In genomic region chr14:93206793-93207467, GRCh38 we compare ENCODE assay signal across 8 cellular contexts. TPM values are rescaled to one million over a fixed set of nuclear protein-coding genes. Genes with fewer than 3 reads are reported as not detected.
DNase-seq lines count a peak whose midpoint lies in the region; ATAC-seq, FAIRE-seq and TF ChIP-seq lines count a peak whose summit lies in the region.

Gene GON7, minus strand, starts transcription at chr14:93207065. Its CDS starts 28 bp downstream, at chr14:93207037.
Gene UBR7, plus strand, starts transcription at chr14:93207256. Its CDS starts 36 bp downstream, at chr14:93207292.

- no peaks in the 10 kb centered on the region for H3K9me3 ChIP-seq in smooth muscle cell (replicated peaks; ENCODE audit: low read depth)

- peak within 1 kb of the TSS; percentile 75 for H3K27ac ChIP-seq in smooth muscle cell (ENCODE audit: low read depth)

- H3F3A ChIP-seq in smooth muscle cell (ENCODE audit: low read depth), result no peaks in the 10 kb centered on the region

- no peak for FAIRE-seq in bronchial epithelial cell (lab: Jason Lieb, UNC)

- peaks cover 29% of the 10 kb centered on the region for H3K79me2 ChIP-seq in smooth muscle cell (ENCODE audit: low read depth)

- ATAC-seq in GM18907 (IDR thresholded peaks at IDR 0.05; ENCODE audit: unreplicated experiment) (peak; percentile 88), HG03159 (IDR thresholded peaks at IDR 0.05; ENCODE audit: unreplicated experiment) (peak; percentile 81)

- peak within 1 kb of the TSS; percentile 84 for H2AFZ ChIP-seq in smooth muscle cell (ENCODE audit: low read depth)

- DNase-seq in AG08396 (ENCODE audit: low spot score), result peak; percentile 96
- peak; percentile 92 for DNase-seq in NCI-H2227 treated with DMSO at 0.1 percent for 48 hours (lab: John Stamatoyannopoulos, UW)
- DNase-seq in bronchial epithelial cell (ENCODE audit: low read depth), result peak; percentile 93
- peak; percentile 96 for DNase-seq in iPS-NIHi11 (ENCODE audit: low spot score)
- DNase-seq in smooth muscle cell (lab: John Stamatoyannopoulos, UW; ENCODE audit: unreplicated experiment), result peak; percentile 80

- H4K20me1 ChIP-seq in smooth muscle cell (ENCODE audit: low read depth), result no peaks in the 10 kb centered on the region

- peak within 1 kb of the TSS; percentile 90 for H3K4me3 ChIP-seq in WI38 (ENCODE audit: low read depth, low read length)
- H3K4me3 ChIP-seq in bronchial epithelial cell (ENCODE audit: low read depth, low read length), result peak within 1 kb of the TSS; percentile 66
- peak within 1 kb of the TSS; percentile 73 for H3K4me3 ChIP-seq in smooth muscle cell

- peaks cover 11% of the 10 kb centered on the region for H3K4me1 ChIP-seq in smooth muscle cell (ENCODE audit: low read depth)

- TF ChIP-seq CTCF in WI38 (IDR thresholded peaks at IDR 0.05; ENCODE audit: low read depth, low read length) (no peak), bronchial epithelial cell (IDR thresholded peaks at IDR 0.05; ENCODE audit: insufficient read depth, low read length, severe bottlenecking) (peak; percentile 58), smooth muscle cell (IDR thresholded peaks at IDR 0.05; ENCODE audit: borderline replicate concordance, insufficient read depth, poor library complexity, severe bottlenecking) (peak; percentile 23)

- H3K4me2 ChIP-seq in smooth muscle cell, result peak within 1 kb of the TSS; percentile 87

- peak within 1 kb of the TSS; percentile 80 for H3K9ac ChIP-seq in smooth muscle cell (ENCODE audit: low read depth)

- under 1% methylated on average over 65 of the region's 65 CpGs for WGBS in smooth muscle cell (ENCODE audit: low lambda C conversion rate)

- H3K36me3 ChIP-seq in bronchial epithelial cell (ENCODE audit: control insufficient read depth, insufficient read depth, low read length) (no peaks in the 10 kb centered on the region), smooth muscle cell (ENCODE audit: low read depth) (no peaks in the 10 kb centered on the region)

- H3K27me3 ChIP-seq in bronchial epithelial cell (ENCODE audit: control insufficient read depth, insufficient read depth, low read length) (no peaks in the 10 kb centered on the region), smooth muscle cell (ENCODE audit: low read depth) (no peaks in the 10 kb centered on the region)

RNA-seq across cellular contexts. Expression of gene GON7, which starts in this region (rescaled TPM):
- total RNA-seq in bronchial epithelial cell (11.6 and 14.5 TPM in 2 replicates), smooth muscle cell (9.6 and 10.9 TPM in 2 replicates)
- 8.5 and 8.6 TPM in 2 replicates for polyA plus RNA-seq in smooth muscle cell

RNA-seq across cellular contexts. Expression of gene UBR7, which starts in this region (rescaled TPM):
- total RNA-seq in bronchial epithelial cell (7.9 and 20.7 TPM in 2 replicates), smooth muscle cell (12.8 and 22.7 TPM in 2 replicates)
- 8.0 and 12.0 TPM in 2 replicates for polyA plus RNA-seq in smooth muscle cell

Comparison
In these comparisons a context has a peak if more than half of its experiments do, and no peak if none do; other contexts are left out.
1. Peak in every context shown above with its lines: DNase-seq, ATAC-seq, H3K4me3 ChIP-seq and H3K27ac ChIP-seq.